ENCODE assay signal across 22 cellular contexts in the genomic region with DNA sequence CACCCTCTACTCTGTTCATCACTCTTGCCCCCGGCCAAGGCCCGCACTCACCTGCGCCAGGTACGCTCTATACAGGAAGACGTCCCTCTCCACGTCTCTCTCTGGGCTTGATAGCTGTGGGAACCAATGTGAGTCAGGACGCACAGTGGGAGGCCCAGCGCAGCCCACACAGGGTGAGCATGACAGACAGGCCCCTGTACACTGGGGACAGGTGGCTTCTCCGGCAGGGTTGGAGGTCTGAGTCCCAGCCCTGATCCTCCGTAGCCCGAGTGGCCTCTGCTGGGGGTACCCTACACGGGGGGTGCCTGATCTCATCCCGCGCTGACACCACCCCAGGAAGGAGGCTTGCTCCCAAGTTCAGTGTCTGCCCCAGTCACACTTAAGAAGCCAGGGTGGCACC. TPM values are rescaled to one million over a fixed set of nuclear protein-coding genes. Genes with fewer than 3 reads are reported as not detected.
"Had no signal": no experiment of that assay in that cellular context is flagged by ENCODE, and none has a peak within 500 bp of the region (broad histone marks: within the 10 kb centered on the region; RNA-seq: fewer than 3 reads in every experiment).

No MANE protein-coding gene starts in this region.

- H3K4me3 Mint-ChIP-seq: natural killer cell treated with Interleukin-12 subunit alpha and Interleukin-12 subunit beta and Interleukin-15 and Interleukin-18, amount 100 ng/mL, for 72 hours; neural progenitor cell; stimulated activated effector memory CD8-positive, alpha-beta T cell treated with anti-CD3 and anti-CD28 coated beads, Interleukin-12 subunit alpha, Interleukin-12 subunit beta, amount 100 ng/mL, for 72 hours; stimulated activated naive CD8-positive, alpha-beta T cell treated with anti-CD3 and anti-CD28 coated beads, Interleukin-15, Interleukin-2, amounts not matched to agents 100 ng/mL and 50 ng/mL, for 24 hours had no signal

- H3K9me3 Mint-ChIP-seq: natural killer cell treated with Interleukin-12 subunit alpha and Interleukin-12 subunit beta and Interleukin-15 and Interleukin-18, amount 100 ng/mL, for 72 hours; neural progenitor cell; stimulated activated effector memory CD8-positive, alpha-beta T cell treated with anti-CD3 and anti-CD28 coated beads, Interleukin-12 subunit alpha, Interleukin-12 subunit beta, amount 100 ng/mL, for 72 hours; stimulated activated naive CD8-positive, alpha-beta T cell treated with anti-CD3 and anti-CD28 coated beads, Interleukin-15, Interleukin-2, amounts not matched to agents 100 ng/mL and 50 ng/mL, for 24 hours had no signal

- DNase-seq: dermis blood vessel endothelial cell; heart left ventricle; hippocampal formation; left colon; left ventricle myocardium superior; mesenchymal stem cell; midbrain; occipital lobe; psoas muscle; retina; right lobe of liver; stimulated activated CD4-positive, alpha-beta T cell treated with anti-CD3 and anti-CD28 coated beads, Interleukin-4, amount 100 ng/mL, for 1 hour; stimulated activated CD8-positive, alpha-beta memory T cell treated with anti-CD3 and anti-CD28 coated beads, Interleukin-4, amount 100 ng/mL, for 48 hours; tibial artery; upper lobe of right lung had no signal

- H3K36me3 Mint-ChIP-seq: natural killer cell treated with Interleukin-12 subunit alpha and Interleukin-12 subunit beta and Interleukin-15 and Interleukin-18, amount 100 ng/mL, for 72 hours had no signal

- H3K27ac ChIP-seq: heart left ventricle, neural progenitor cell, parathyroid adenoma, psoas muscle, right lobe of liver, tibial artery, upper lobe of right lung, vagina had no signal

- ATAC-seq: left colon; left ventricle myocardium superior; natural killer cell treated with Interleukin-12 subunit alpha and Interleukin-12 subunit beta and Interleukin-15 and Interleukin-18, amount 100 ng/mL, for 72 hours; psoas muscle; stimulated activated effector memory CD8-positive, alpha-beta T cell treated with anti-CD3 and anti-CD28 coated beads, Interleukin-12 subunit alpha, Interleukin-12 subunit beta, amount 100 ng/mL, for 72 hours; upper lobe of right lung had no signal

- H3K27ac Mint-ChIP-seq: natural killer cell treated with Interleukin-12 subunit alpha and Interleukin-12 subunit beta and Interleukin-15 and Interleukin-18, amount 100 ng/mL, for 72 hours; neural progenitor cell; stimulated activated effector memory CD8-positive, alpha-beta T cell treated with anti-CD3 and anti-CD28 coated beads, Interleukin-12 subunit alpha, Interleukin-12 subunit beta, amount 100 ng/mL, for 72 hours; stimulated activated naive CD8-positive, alpha-beta T cell treated with anti-CD3 and anti-CD28 coated beads, Interleukin-15, Interleukin-2, amounts not matched to agents 100 ng/mL and 50 ng/mL, for 24 hours had no signal

- H3K27me3 Mint-ChIP-seq: natural killer cell treated with Interleukin-12 subunit alpha and Interleukin-12 subunit beta and Interleukin-15 and Interleukin-18, amount 100 ng/mL, for 72 hours; stimulated activated naive CD8-positive, alpha-beta T cell treated with anti-CD3 and anti-CD28 coated beads, Interleukin-15, Interleukin-2, amounts not matched to agents 100 ng/mL and 50 ng/mL, for 24 hours had no signal

- H3K4me3 ChIP-seq: heart left ventricle, lung, neural progenitor cell, psoas muscle, right lobe of liver, tibial artery, upper lobe of right lung, vagina had no signal

RNA-seq across cellular contexts. Expression of gene CERS1, which starts 17.0 kb away (rescaled TPM):
- total RNA-seq: natural killer cell treated with Interleukin-12 subunit alpha and Interleukin-12 subunit beta and Interleukin-15 and Interleukin-18, amount 100 ng/mL, for 72 hours; right lobe of liver; upper lobe of right lung had no signal
